8 cellular contexts compared by ENCODE assay signal in genomic region chr6:32984639-32985389, GRCh38. TPM values are rescaled to one million over a fixed set of nuclear protein-coding genes. Genes with fewer than 3 reads are reported as not detected.
DNase-seq lines count a peak whose midpoint lies in the region; ATAC-seq and TF ChIP-seq lines count a peak whose summit lies in the region.

No MANE protein-coding gene starts in this region.

- WGBS in heart left ventricle, 4 donors, result 13 to 16% (median 15%) methylated on average over 9 of the region's 9 CpGs

- no peaks in the 10 kb centered on the region for H3K9me3 ChIP-seq in heart left ventricle

- ATAC-seq in GM21737 (IDR thresholded peaks at IDR 0.05; ENCODE audit: unreplicated experiment), result peak; percentile 49
- ATAC-seq in activated naive CD8-positive, alpha-beta T cell treated with anti-CD3 and anti-CD28 coated beads, Interleukin-2, amount 10 ng/mL, durations not matched to agents 7 days and 5 days (ENCODE audit: low read depth), result peak; percentile 77
- ATAC-seq in heart left ventricle, result peak; percentile 75 to 86 (median 81)
- ATAC-seq in HG03442 (IDR thresholded peaks at IDR 0.05; ENCODE audit: unreplicated experiment), result no peak

- peaks cover 0 to 18% (median 7%) of the 10 kb centered on the region in 12 donors for H3K4me1 ChIP-seq in heart left ventricle

- H3K27me3 Mint-ChIP-seq in activated naive CD8-positive, alpha-beta T cell treated with anti-CD3 and anti-CD28 coated beads, Interleukin-2, amount 10 ng/mL, durations not matched to agents 7 days and 5 days, result no peaks in the 10 kb centered on the region

- peaks cover 2 to 40% (median 23%) of the 10 kb centered on the region in 9 donors for H3K36me3 ChIP-seq in heart left ventricle

- peaks cover 17% of the 10 kb centered on the region for H3K36me3 Mint-ChIP-seq in activated naive CD8-positive, alpha-beta T cell treated with anti-CD3 and anti-CD28 coated beads, Interleukin-2, amount 10 ng/mL, durations not matched to agents 7 days and 5 days

- no peaks in the 10 kb centered on the region for H3K9me3 Mint-ChIP-seq in activated naive CD8-positive, alpha-beta T cell treated with anti-CD3 and anti-CD28 coated beads, Interleukin-2, amount 10 ng/mL, durations not matched to agents 7 days and 5 days

- peaks cover 35% of the 10 kb centered on the region for H3K4me1 Mint-ChIP-seq in activated naive CD8-positive, alpha-beta T cell treated with anti-CD3 and anti-CD28 coated beads, Interleukin-2, amount 10 ng/mL, durations not matched to agents 7 days and 5 days

- H3K27ac Mint-ChIP-seq in activated naive CD8-positive, alpha-beta T cell treated with anti-CD3 and anti-CD28 coated beads, Interleukin-2, amount 10 ng/mL, durations not matched to agents 7 days and 5 days, result peak overlapping the region; percentile 68

- DNase-seq in NCI-H1694 (lab: John Stamatoyannopoulos, UW) (peak; percentile 93), T follicular helper cell (ENCODE audit: low read depth) (peak; percentile 85), heart left ventricle (peak; percentile 84 to 93 (median 88)), retina (peak; percentile 81)
- DNase-seq in activated naive CD8-positive, alpha-beta T cell treated with anti-CD3 and anti-CD28 coated beads, Interleukin-2, amount 10 ng/mL, durations not matched to agents 7 days and 5 days, result peak; percentile 87

- no peaks in the 10 kb centered on the region for H3K27me3 ChIP-seq in heart left ventricle

- intact Hi-C loops in heart left ventricle (cut with DNase I), result loop anchor here (1.0 to 2.0 kb wide), 9 partner anchors 49 to 100 kb away; no protein-coding TSS in a partner anchor

- no peak overlapping the region for H3K4me3 ChIP-seq in heart left ventricle

- no peak overlapping the region for H3K4me3 Mint-ChIP-seq in activated naive CD8-positive, alpha-beta T cell treated with anti-CD3 and anti-CD28 coated beads, Interleukin-2, amount 10 ng/mL, durations not matched to agents 7 days and 5 days

- no peak overlapping the region; the same call in 1 of the 2 replicates for H3K27ac ChIP-seq in C4-2B
- peak overlapping the region in 1 of 12 donors; percentile 9 for H3K27ac ChIP-seq in heart left ventricle

- TF ChIP-seq CTCF in C4-2B (conservative IDR thresholded peaks at IDR 0.05), result peak; percentile 94
- TF ChIP-seq CTCF in heart left ventricle (IDR thresholded peaks at IDR 0.05), result peak; percentile 72 to 98 (median 90)

- POLR2A ChIA-PET in activated naive CD8-positive, alpha-beta T cell treated with anti-CD3 and anti-CD28 coated beads, Interleukin-2, amount 10 ng/mL, durations not matched to agents 7 days and 5 days (lab: Charles Lee), result interaction anchor here (0.6 to 3.7 kb wide), 17 partner anchors 9 to 264 kb away, joined by 3 to 72 read pairs (median 4); partner anchors contain the start of genes BRD2, RING1 and TAP2

- no peak for TF ChIP-seq POLR2A in heart left ventricle (IDR thresholded peaks at IDR 0.05)

RNA-seq across cellular contexts. Expression of gene BRD2, which starts 16.4 kb away (rescaled TPM):
- 100 to 1,000 TPM; 365 to 371 TPM for total RNA-seq in activated naive CD8-positive, alpha-beta T cell treated with anti-CD3 and anti-CD28 coated beads, Interleukin-2, amount 10 ng/mL, durations not matched to agents 7 days and 5 days
- 100 to 1,000 TPM in 2 of 9 donors, 10 to 100 TPM in 7; 56.8 to 107 (median 73.5) TPM for total RNA-seq in heart left ventricle
- polyA plus RNA-seq in heart left ventricle, result 10 to 100 TPM; 61.9 to 67.8 TPM

RNA-seq across cellular contexts. Expression of gene HLA-DOA, which starts 24.6 kb away (rescaled TPM):
- total RNA-seq in activated naive CD8-positive, alpha-beta T cell treated with anti-CD3 and anti-CD28 coated beads, Interleukin-2, amount 10 ng/mL, durations not matched to agents 7 days and 5 days, result 1 to 10 TPM; 7.5 to 8.3 TPM
- 10 to 100 TPM in 2 of 9 donors, 1 to 10 TPM in 4, under 1 TPM in 3; 0.44 to 32.4 (median 1.5) TPM for total RNA-seq in heart left ventricle
- 1 to 10 TPM in 1 of 2 donors, under 1 TPM in 1; 0.78 to 1.2 TPM for polyA plus RNA-seq in heart left ventricle

RNA-seq across cellular contexts. Expression of gene HLA-DMA, which starts 31.9 kb away (rescaled TPM):
- 10 to 100 TPM; 32.1 to 36.1 TPM for total RNA-seq in activated naive CD8-positive, alpha-beta T cell treated with anti-CD3 and anti-CD28 coated beads, Interleukin-2, amount 10 ng/mL, durations not matched to agents 7 days and 5 days
- total RNA-seq in heart left ventricle, result 100 to 1,000 TPM in 1 of 9 donors, 10 to 100 TPM in 6, 1 to 10 TPM in 2; 5.4 to 150 (median 16.2) TPM
- 10 to 100 TPM in 1 of 2 donors, 1 to 10 TPM in 1; 8.0 to 20.4 TPM for polyA plus RNA-seq in heart left ventricle

RNA-seq across cellular contexts. Expression of gene HLA-DMB, which starts 44.0 kb away (rescaled TPM):
- total RNA-seq in activated naive CD8-positive, alpha-beta T cell treated with anti-CD3 and anti-CD28 coated beads, Interleukin-2, amount 10 ng/mL, durations not matched to agents 7 days and 5 days, result 10 to 100 TPM; 14.0 to 14.7 TPM
- total RNA-seq in heart left ventricle, result 100 to 1,000 TPM in 1 of 9 donors, 10 to 100 TPM in 1, 1 to 10 TPM in 7; 2.7 to 127 (median 9.3) TPM
- polyA plus RNA-seq in heart left ventricle, result 1 to 10 TPM; 3.7 to 4.8 TPM
